In genomic region chr11:128497057-128497957, GRCh38 we compare ENCODE assay signal across 1 cellular context.
TF ChIP-seq lines count a peak whose summit lies in the region.

No MANE protein-coding gene starts in this region.

TF ChIP-seq in H1, 55 proteins besides CTCF, POLR2A, EP300 and RAD21 (continued from another document):
- TF ChIP-seq HDAC2 (IDR thresholded peaks at IDR 0.05; ENCODE audit: borderline replicate concordance in 1 of 2, low read depth in 2 of 2, low read length in 2 of 2) (no peak), SP1 (IDR thresholded peaks at IDR 0.05; ENCODE audit: low read depth, low read length) (no peak), TAF7 (optimal IDR thresholded peaks at IDR 0.05; ENCODE audit: borderline replicate concordance, low read depth, low read length) (no peak), RXRA (IDR thresholded peaks at IDR 0.05; ENCODE audit: insufficient read depth, low read depth, low read length) (no peak), RBBP5 (IDR thresholded peaks at IDR 0.05; ENCODE audit: borderline replicate concordance, low read depth, low read length) (no peak)
TF ChIP-seq in H1: peak in this region for 0.
